8 cellular contexts compared by ENCODE assay signal in genomic region chr22:31631381-31631780, GRCh38. TPM values are rescaled to one million over a fixed set of nuclear protein-coding genes. Genes with fewer than 3 reads are reported as not detected.
DNase-seq lines count a peak whose midpoint lies in the region; ATAC-seq and TF ChIP-seq lines count a peak whose summit lies in the region.

No MANE protein-coding gene starts in this region.

- peaks cover 0 to 5% of the 10 kb centered on the region in 2 donors for H3K36me3 Mint-ChIP-seq in activated T-cell treated with anti-CD3 and anti-CD28 coated beads, Interleukin-2, amount 50 U/mL, for 72 hours (ENCODE audit: insufficient read depth in 2 of 2)

- H3K9me3 Mint-ChIP-seq in activated T-cell treated with anti-CD3 and anti-CD28 coated beads, Interleukin-2, amount 50 U/mL, for 72 hours = no peaks in the 10 kb centered on the region

- TF ChIP-seq CTCF in left lung (IDR thresholded peaks at IDR 0.05) (no peak), thyroid gland (IDR thresholded peaks at IDR 0.05) (no peak)

- peaks cover 16% of the 10 kb centered on the region for H3K36me3 ChIP-seq in adipocyte (ENCODE audit: control insufficient read depth, insufficient read depth, low read length, severe bottlenecking)
- H3K36me3 ChIP-seq in left lung = peaks cover 0 to 29% of the 10 kb centered on the region in 2 donors
- no peaks in the 10 kb centered on the region for H3K36me3 ChIP-seq in thyroid gland

- 62 to 70% methylated on average over 6 to 9 of the region's 9 CpGs for WGBS in thyroid gland, 2 donors

- intact Hi-C loops in left lung (cut with DNase I) (loop anchor here in 1 of 2 donors (5.0 kb wide), 1 partner anchor 74 kb away; no protein-coding TSS in a partner anchor), thyroid gland (cut with DNase I) (loop anchor here (5.0 to 10.0 kb wide), 2 partner anchors 69 to 137 kb away; partner anchors contain the start of gene SFI1)

- H3K9me3 ChIP-seq in adipocyte (ENCODE audit: control insufficient read depth, low read length) (no peaks in the 10 kb centered on the region), left lung (no peaks in the 10 kb centered on the region), thyroid gland (no peaks in the 10 kb centered on the region)

- peak overlapping the region; percentile 89 to 94 for H3K27ac ChIP-seq in left lung
- peak overlapping the region in 2 of 3 donors; percentile 90 to 93 for H3K27ac ChIP-seq in thyroid gland

- H3K27ac Mint-ChIP-seq in activated T-cell treated with anti-CD3 and anti-CD28 coated beads, Interleukin-2, amount 50 U/mL, for 72 hours = peak overlapping the region; percentile 88

- H3K27me3 ChIP-seq in adipocyte (replicated peaks; ENCODE audit: control insufficient read depth, insufficient read depth, low read length) = no peaks in the 10 kb centered on the region
- H3K27me3 ChIP-seq in left lung = no peaks in the 10 kb centered on the region
- H3K27me3 ChIP-seq in thyroid gland = no peaks in the 10 kb centered on the region

- peaks cover 63% of the 10 kb centered on the region for H3K4me1 Mint-ChIP-seq in activated T-cell treated with anti-CD3 and anti-CD28 coated beads, Interleukin-2, amount 50 U/mL, for 72 hours (ENCODE audit: low read depth)

- no peak for TF ChIP-seq POLR2A in thyroid gland (IDR thresholded peaks at IDR 0.05)

- H3K4me1 ChIP-seq in adipocyte (ENCODE audit: control insufficient read depth, insufficient read depth, low read length) (peaks cover 44% of the 10 kb centered on the region), left lung (peaks cover 22 to 89% of the 10 kb centered on the region in 2 donors), thyroid gland (peaks cover 32 to 44% of the 10 kb centered on the region in 2 donors)

- DNase-seq in activated T-cell treated with anti-CD3 and anti-CD28 coated beads, Interleukin-2, amount 50 U/mL, for 72 hours = no peak
- no peak for DNase-seq in activated T-cell treated with anti-CD3 and anti-CD28 coated beads, Interleukin-2, amount 50 U/mL, for 48 hours
- DNase-seq in adipocyte (ENCODE audit: low read depth) (no peak), left lung (peak in 1 of 2 donors; percentile 50), thyroid gland (no peak), NCI-H2029 treated with DMSO at 0.1 percent for 48 hours (lab: John Stamatoyannopoulos, UW) (no peak), cortex of kidney (lab: John Stamatoyannopoulos, UW) (no peak)

- H3K4me3 ChIP-seq in adipocyte (ENCODE audit: low read length) (peak overlapping the region; percentile 93), left lung (peak overlapping the region in 1 of 2 donors; percentile 78), thyroid gland (replicated peaks in 1 of 3) (no peak overlapping the region)

- H3K4me3 Mint-ChIP-seq in activated T-cell treated with anti-CD3 and anti-CD28 coated beads, Interleukin-2, amount 50 U/mL, for 72 hours = peak overlapping the region; percentile 78 to 88

- no peaks in the 10 kb centered on the region for H3K27me3 Mint-ChIP-seq in activated T-cell treated with anti-CD3 and anti-CD28 coated beads, Interleukin-2, amount 50 U/mL, for 72 hours (ENCODE audit: low read depth)

- ATAC-seq in activated T-cell treated with anti-CD3 and anti-CD28 coated beads, Interleukin-2, amount 50 U/mL, for 72 hours (replicated peaks in 1 of 2) = no peak
- no peak for ATAC-seq in left lung
- ATAC-seq in GM21423 (IDR thresholded peaks at IDR 0.05; ENCODE audit: unreplicated experiment) = no peak

- H3K9ac ChIP-seq in adipocyte (ENCODE audit: low read length) = peak overlapping the region; percentile 97

RNA-seq across cellular contexts. Expression of gene PISD, which starts 30.6 kb away (rescaled TPM):
- 10 to 100 TPM; 38.0 to 38.5 TPM for total RNA-seq in activated T-cell treated with anti-CD3 and anti-CD28 coated beads, Interleukin-2, amount 50 U/mL, for 72 hours
- 10 to 100 TPM; 32.3 to 60.5 TPM for total RNA-seq in left lung
- 10 to 100 TPM; 34.5 to 59.0 (median 42.5) TPM for total RNA-seq in thyroid gland
